21 cellular contexts compared by ENCODE assay signal in the genomic region with DNA sequence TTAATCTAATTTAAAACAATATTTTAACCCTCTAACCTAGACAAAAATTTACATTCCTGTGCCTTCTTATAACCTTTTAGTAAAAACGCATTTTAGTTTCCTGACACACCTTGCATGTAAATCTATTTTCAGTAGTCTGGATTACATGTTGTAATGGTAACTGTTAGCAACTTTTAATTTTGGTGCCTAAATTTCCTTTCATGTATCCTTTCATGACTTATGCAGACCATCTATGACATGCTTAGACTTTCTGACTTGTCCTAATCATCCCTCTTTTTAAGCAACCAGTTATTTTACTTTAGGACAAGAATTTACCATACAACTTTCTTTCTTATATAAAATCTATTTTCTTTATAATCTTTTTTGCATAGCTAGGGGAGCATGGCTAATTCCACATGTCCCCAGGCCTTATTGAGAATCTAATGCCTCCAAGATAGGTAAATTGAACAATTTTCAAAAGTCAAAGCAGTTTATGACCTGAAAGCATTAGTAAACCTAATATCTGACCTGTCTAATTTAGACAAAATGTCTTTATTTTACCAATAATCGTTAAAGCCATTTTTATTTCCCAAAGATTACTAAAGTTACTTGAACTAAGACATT.
"Had no signal": no experiment of that assay in that cellular context is flagged by ENCODE, and none has a peak within 500 bp of the region (broad histone marks: within the 10 kb centered on the region; RNA-seq: fewer than 3 reads in every experiment).

No MANE protein-coding gene starts in this region.

- H3K36me3 Mint-ChIP-seq: brain had no signal

- H3K4me3 ChIP-seq: gastroesophageal sphincter, heart right ventricle, lung, ovary, sigmoid colon, spleen, suprapubic skin had no signal

- H3K4me3 Mint-ChIP-seq: activated CD8-positive, alpha-beta T cell treated with anti-CD3 and anti-CD28 coated beads for 36 hours; activated naive CD4-positive, alpha-beta T cell treated with anti-CD3 and anti-CD28 coated beads, Interleukin-2, amount 50 U/mL, for 24 hours; activated T-cell treated with anti-CD3 and anti-CD28 coated beads, Interleukin-2, amount 50 U/mL, for 4 hours; brain; endodermal cell; neural crest cell; stimulated activated naive CD8-positive, alpha-beta T cell treated with anti-CD3 and anti-CD28 coated beads, Interleukin-15, Interleukin-2, amounts not matched to agents 100 ng/mL and 50 ng/mL, for 24 hours; WTC11 had no signal

- ATAC-seq: activated CD8-positive, alpha-beta T cell treated with anti-CD3 and anti-CD28 coated beads for 36 hours; activated T-cell treated with anti-CD3 and anti-CD28 coated beads, Interleukin-2, amount 50 U/mL, for 4 hours; gastroesophageal sphincter; heart right ventricle; left colon; WTC11 had no signal

- H3K36me3 ChIP-seq: gastroesophageal sphincter, heart right ventricle, ovary, sigmoid colon, spleen, suprapubic skin had no signal

- H3K27ac Mint-ChIP-seq: activated CD8-positive, alpha-beta T cell treated with anti-CD3 and anti-CD28 coated beads for 36 hours; brain; endodermal cell; stimulated activated naive CD8-positive, alpha-beta T cell treated with anti-CD3 and anti-CD28 coated beads, Interleukin-15, Interleukin-2, amounts not matched to agents 100 ng/mL and 50 ng/mL, for 24 hours; WTC11 had no signal

- H3K4me1 ChIP-seq: gastroesophageal sphincter, heart right ventricle, sigmoid colon, spleen, suprapubic skin had no signal

- H3K27me3 ChIP-seq: gastroesophageal sphincter, ovary, sigmoid colon, suprapubic skin had no signal

- DNase-seq: activated CD4-positive, alpha-beta T cell treated with anti-CD3 and anti-CD28 coated beads for 4 hours; activated CD8-positive, alpha-beta T cell treated with anti-CD3 and anti-CD28 coated beads for 36 hours; activated effector memory CD4-positive, alpha-beta T cell treated with anti-CD3 and anti-CD28 coated beads, Interleukin-2, amount 50 U/mL, for 16 hours; activated T-cell treated with anti-CD3 and anti-CD28 coated beads, Interleukin-2, amount 50 U/mL, for 4 hours; central memory CD4-positive, alpha-beta T cell; cortex of kidney; endodermal cell; heart right ventricle; left colon; ovary; sigmoid colon; spleen; trophoblast cell had no signal

- H3K27ac ChIP-seq: gastroesophageal sphincter, heart right ventricle, ovary, sigmoid colon, spleen, suprapubic skin had no signal

- H3K4me1 Mint-ChIP-seq: activated naive CD4-positive, alpha-beta T cell treated with anti-CD3 and anti-CD28 coated beads, Interleukin-2, amount 50 U/mL, for 24 hours; brain; endodermal cell; neural crest cell; WTC11 had no signal

- H3K9me3 ChIP-seq: gastroesophageal sphincter, suprapubic skin had no signal
